Comparison of ENCODE assay signal across 8 cellular contexts in the genomic region with DNA sequence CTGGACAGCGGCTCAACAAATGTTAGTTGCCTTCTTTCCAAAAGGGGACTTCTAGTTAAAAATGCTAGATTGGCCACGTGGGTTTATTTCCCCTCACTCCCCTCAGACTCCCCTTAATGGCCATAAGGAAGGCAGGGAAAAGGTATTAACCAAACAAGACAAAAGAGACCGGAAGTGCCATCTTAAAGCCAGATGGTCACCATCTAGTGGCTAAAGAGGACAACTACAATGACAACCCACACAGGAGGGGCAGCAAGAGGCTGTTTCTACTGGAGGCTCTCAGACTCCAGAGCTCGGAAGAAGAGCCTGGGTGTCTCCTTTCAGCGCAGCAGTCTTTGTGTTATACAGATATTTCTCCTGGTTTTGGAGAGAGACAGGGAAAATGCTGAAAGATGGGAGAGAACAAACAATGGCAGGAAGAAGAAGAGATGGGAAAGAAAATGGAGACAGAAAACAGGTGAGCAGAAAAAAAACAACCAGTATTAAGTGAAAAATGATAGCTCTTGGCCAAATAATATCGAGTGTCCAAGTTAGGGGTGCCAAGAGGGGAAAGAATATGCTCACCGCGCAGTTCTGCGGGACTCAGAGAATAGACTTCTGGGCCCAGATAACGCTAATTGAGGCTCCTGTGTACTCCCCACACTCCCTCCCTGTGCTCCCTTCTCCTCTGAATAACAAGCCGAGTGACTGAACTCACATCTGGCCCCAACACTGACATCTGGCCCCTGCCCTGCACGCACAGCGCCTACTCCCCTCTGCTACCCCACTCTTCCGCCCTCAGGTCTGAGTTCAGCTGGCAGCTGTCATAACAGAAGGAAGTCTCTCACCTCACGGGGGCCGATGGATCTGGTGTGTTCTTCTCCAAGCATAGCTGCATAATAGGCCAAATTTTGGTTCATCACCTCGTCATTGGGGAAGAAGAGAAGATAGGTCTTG. TPM values are rescaled to one million over a fixed set of nuclear protein-coding genes. Genes with fewer than 3 reads are reported as not detected.
DNase-seq lines count a peak whose midpoint lies in the region; ATAC-seq, FAIRE-seq and TF ChIP-seq lines count a peak whose summit lies in the region.

No MANE protein-coding gene starts in this region.

- H3K27ac Mint-ChIP-seq in CD8-positive, alpha-beta T cell = peak overlapping the region; percentile 37
- peak overlapping the region in 2 of 3 experiments; percentile 13 to 16; a peak in 3 of 7 replicates for H3K27ac Mint-ChIP-seq in H9

- DNase-seq in CD8-positive, alpha-beta T cell = no peak
- DNase-seq in H9 (peak; percentile 70), NCI-H526 (lab: John Stamatoyannopoulos, UW) (peak; percentile 47 to 89), K562 (ENCODE audit: extremely low read depth in 1 of 4, low spot score in 3 of 4) (peak; percentile 75 to 82 (median 78)), kidney (no peak), tibial nerve (ENCODE audit: low spot score in 2 of 2) (peak in 1 of 2 donors; percentile 15), GOT3 (lab: John Stamatoyannopoulos, UW) (no peak)
- no peak for DNase-seq in effector memory CD4-positive, alpha-beta T cell

- peaks cover 49% of the 10 kb centered on the region for H3K36me3 ChIP-seq in CD8-positive, alpha-beta T cell (ENCODE audit: insufficient read depth, low read length)
- peaks cover 82% of the 10 kb centered on the region for H3K36me3 ChIP-seq in K562 (ENCODE audit: control insufficient read depth, insufficient read depth, low read length)
- peaks cover 35 to 39% of the 10 kb centered on the region in 2 donors for H3K36me3 ChIP-seq in kidney (ENCODE audit: control insufficient read depth in 1 of 2, insufficient read depth in 2 of 2, low read length in 2 of 2)
- peaks cover 5 to 99% (median 29%) of the 10 kb centered on the region in 3 donors for H3K36me3 ChIP-seq in tibial nerve
- H3K36me3 ChIP-seq in effector memory CD4-positive, alpha-beta T cell (ENCODE audit: control insufficient read depth, insufficient read depth, low read length) = peaks cover 67% of the 10 kb centered on the region

- no peak overlapping the region for H3K18ac ChIP-seq in H9 (ENCODE audit: insufficient read length, low read depth, low read length)

- no peak overlapping the region for H3K4ac ChIP-seq in H9 (ENCODE audit: low read depth, low read length)

- TF ChIP-seq EP300 in K562 (IDR thresholded peaks at IDR 0.05; ENCODE audit: low read length) = no peak
- no peak for TF ChIP-seq EP300 in tibial nerve (IDR thresholded peaks at IDR 0.05)

- H3K4me2 ChIP-seq in H9 (ENCODE audit: insufficient read depth, insufficient read length, low read length) (no peak overlapping the region), K562 (ENCODE audit: insufficient read depth, low read length) (no peak overlapping the region)

- no peak overlapping the region for H3K4me3 Mint-ChIP-seq in CD8-positive, alpha-beta T cell
- H3K4me3 Mint-ChIP-seq in H9 = no peak overlapping the region

- H4K8ac ChIP-seq in H9 (replicated peaks; ENCODE audit: insufficient read length, low read depth, low read length) = no peak overlapping the region

- H2BK12ac ChIP-seq in H9 (ENCODE audit: insufficient read length, low read depth, low read length) = no peak overlapping the region

- H3K27me3 Mint-ChIP-seq in CD8-positive, alpha-beta T cell (ENCODE audit: low read depth) = no peaks in the 10 kb centered on the region
- no peaks in the 10 kb centered on the region for H3K27me3 Mint-ChIP-seq in H9 (ENCODE audit: low read depth)

- H3K23ac ChIP-seq in H9 (ENCODE audit: insufficient read length, low read depth, low read length) = no peak overlapping the region

- H4K20me1 ChIP-seq in H9 (ENCODE audit: control insufficient read depth, insufficient read depth, insufficient read length) (no peaks in the 10 kb centered on the region), K562 (replicated peaks; ENCODE audit: control insufficient read depth, insufficient read depth, low read length) (0 out of 2 replicates have a peak, but pooled peaks cover 4% of the 10 kb centered on the region)

- POLR2A ChIA-PET in CD8-positive, alpha-beta T cell (lab: Charles Lee) = no interaction called here
- POLR2A ChIA-PET in K562 (lab: Yijun Ruan, JAX) = interaction anchor here (0.6 to 2.8 kb wide), 3 partner anchors 11 to 275 kb away, joined by 3 to 15 read pairs (median 5); a partner anchor contains a TSS

- no peak overlapping the region for H3K4me3 ChIP-seq in CD8-positive, alpha-beta T cell (ENCODE audit: low read depth, low read length)
- H3K4me3 ChIP-seq in K562 = no peak overlapping the region
- H3K4me3 ChIP-seq in kidney (ENCODE audit: low read length in 2 of 2) = no peak overlapping the region
- no peak overlapping the region for H3K4me3 ChIP-seq in tibial nerve
- no peak overlapping the region for H3K4me3 ChIP-seq in effector memory CD4-positive, alpha-beta T cell (ENCODE audit: insufficient read depth, low read depth, low read length, poor library complexity, severe bottlenecking)

- no peaks in the 10 kb centered on the region for H3K4me1 Mint-ChIP-seq in CD8-positive, alpha-beta T cell (ENCODE audit: low read depth)
- peaks cover 3% of the 10 kb centered on the region in 2 experiments; a peak in 3 of 4 replicates for H3K4me1 Mint-ChIP-seq in H9

- H2AFZ ChIP-seq in H9 (ENCODE audit: low read length) (no peak overlapping the region), K562 (ENCODE audit: low read depth, low read length) (no peak overlapping the region)

- peaks cover 4% of the 10 kb centered on the region for H3K9me1 ChIP-seq in K562 (ENCODE audit: control insufficient read depth, insufficient read depth, low read length)

- no peak overlapping the region for H3K14ac ChIP-seq in H9 (ENCODE audit: insufficient read depth, low read length)

- H4K91ac ChIP-seq in H9 (ENCODE audit: insufficient read length, low read depth, low read length) = no peak overlapping the region

- intact Hi-C loops in CD8-positive, alpha-beta T cell (cut with DNase I, micrococcal nuclease) = no loop called here
- intact Hi-C loops in K562 (cut with micrococcal nuclease) (loop anchor here (2.0 kb wide), 1 partner anchor 178 kb away; no protein-coding TSS in a partner anchor), kidney (cut with DNase I) (no loop called here)

- CTCF ChIA-PET in CD8-positive, alpha-beta T cell (lab: Charles Lee) = interaction anchor here (0.6 to 2.8 kb wide), 8 partner anchors 9 to 179 kb away, joined by 3 to 11 read pairs (median 3); a partner anchor contains a TSS
- CTCF ChIA-PET in K562 (lab: Yijun Ruan, JAX; ENCODE audit: low intra/inter-chr PET ratio) = interaction anchor here (0.6 to 1.3 kb wide), 3 partner anchors 179 to 610 kb away, joined by 3 to 4 read pairs (median 4); no protein-coding TSS in a partner anchor

- peak; percentile 52 for TF ChIP-seq CTCF in CD8-positive, alpha-beta T cell (IDR thresholded peaks at IDR 0.05)
- TF ChIP-seq CTCF in H9 (conservative IDR thresholded peaks at IDR 0.05) = peak; percentile 78
- peak; percentile 79 to 84 (median 83) for TF ChIP-seq CTCF in K562 (IDR thresholded peaks at IDR 0.05 in 2 of 3, conservative IDR thresholded peaks at IDR 0.05 in 1 of 3; ENCODE audit: insufficient read depth in 2 of 3, low read depth in 1 of 3, low read length in 3 of 3)
- TF ChIP-seq CTCF in kidney (IDR thresholded peaks at IDR 0.05; ENCODE audit: borderline replicate concordance, extremely low read depth, insufficient read depth) = peak; percentile 59
- peak; percentile 45 to 67 (median 61) for TF ChIP-seq CTCF in tibial nerve (IDR thresholded peaks at IDR 0.05)

- FAIRE-seq in K562 (lab: Jason Lieb, UNC) = peak; percentile 93
- no peak for FAIRE-seq in kidney (lab: Jason Lieb, UNC)

- TF ChIP-seq POLR2A in K562 (conservative IDR thresholded peaks at IDR 0.05) (no peak), tibial nerve (IDR thresholded peaks at IDR 0.05) (no peak)

- H2AK5ac ChIP-seq in H9 (ENCODE audit: insufficient read length, low read length) = no peak overlapping the region

- in situ Hi-C loops in K562 (cut with MboI) = no loop called here

- H3K79me2 ChIP-seq in H9 (ENCODE audit: insufficient read depth, low read length) (no peaks in the 10 kb centered on the region), K562 (ENCODE audit: control insufficient read depth, insufficient read depth, low read length) (no peaks in the 10 kb centered on the region; the same call in 2 of the 3 replicates)

- TF ChIP-seq RAD21 in K562 (CRISPR knock-in tag; conservative IDR thresholded peaks at IDR 0.05 in 1 of 2, IDR thresholded peaks at IDR 0.05 in 1 of 2) = peak; percentile 44 to 71

- H3K36me3 Mint-ChIP-seq in CD8-positive, alpha-beta T cell = peaks cover 80% of the 10 kb centered on the region
- H3K36me3 Mint-ChIP-seq in H9 (ENCODE audit: insufficient read depth in 1 of 3, low read depth in 3 of 3) = peaks cover 47 to 79% (median 77%) of the 10 kb centered on the region in 3 experiments

- H3K9me3 Mint-ChIP-seq in CD8-positive, alpha-beta T cell = no peaks in the 10 kb centered on the region
- peaks cover 3 to 4% of the 10 kb centered on the region in 2 experiments; a peak in 3 of 5 replicates for H3K9me3 Mint-ChIP-seq in H9

- H3K9ac ChIP-seq in H9 (ENCODE audit: extremely low read depth, insufficient read length, low read length) (no peak overlapping the region), K562 (ENCODE audit: insufficient read depth in 1 of 2, low read depth in 2 of 2, low read length in 2 of 2) (peak overlapping the region in 1 of 2 experiments; percentile 29; a peak in 1 of 4 replicates), kidney (ENCODE audit: low read length in 2 of 2) (no peak overlapping the region)

- ATAC-seq in CD8-positive, alpha-beta T cell = peak; percentile 59
- peak; percentile 97 for ATAC-seq in K562

- H3K79me1 ChIP-seq in H9 (ENCODE audit: insufficient read depth, low read depth, low read length, poor library complexity, severe bottlenecking) = no peaks in the 10 kb centered on the region

- no peak overlapping the region for H2BK20ac ChIP-seq in H9 (ENCODE audit: low read depth, low read length, poor library complexity, severe bottlenecking)

- H3K27me3 ChIP-seq in CD8-positive, alpha-beta T cell (ENCODE audit: insufficient read depth, low read length) = no peaks in the 10 kb centered on the region
- H3K27me3 ChIP-seq in H9 (ENCODE audit: insufficient read depth, low read length) (no peaks in the 10 kb centered on the region), K562 (ENCODE audit: control insufficient read depth in 2 of 2, insufficient read depth in 2 of 2, low read length in 2 of 2) (no peaks in the 10 kb centered on the region), tibial nerve (no peaks in the 10 kb centered on the region)
- H3K27me3 ChIP-seq in effector memory CD4-positive, alpha-beta T cell (replicated peaks; ENCODE audit: control insufficient read depth, insufficient read depth, low read length, poor library complexity, severe bottlenecking) = no peaks in the 10 kb centered on the region

- H3T11ph ChIP-seq in H9 (ENCODE audit: low read length) = no peak overlapping the region

- no CpG with 5 or more reads among the region's 17 CpGs for WGBS in H9 (ENCODE audit: extremely low coverage, insufficient read length, low lambda C conversion rate)
- 68% methylated on average over 17 of the region's 17 CpGs for WGBS in K562 (ENCODE audit: insufficient coverage, low coverage, missing lambda C conversion rate)
- 61 to 64% methylated on average over 17 of the region's 17 CpGs for WGBS in tibial nerve, 2 donors

- no peak overlapping the region for H2BK5ac ChIP-seq in H9 (ENCODE audit: insufficient read length, low read length)

- H3K23me2 ChIP-seq in H9 (ENCODE audit: insufficient read length, low read depth, low read length, poor library complexity, severe bottlenecking) = no peaks in the 10 kb centered on the region

- no peaks in the 10 kb centered on the region for H3K4me1 ChIP-seq in CD8-positive, alpha-beta T cell (ENCODE audit: insufficient read depth, low read length)
- H3K4me1 ChIP-seq in H9 (ENCODE audit: insufficient read depth, low read length) (no peaks in the 10 kb centered on the region), K562 (replicated peaks in 1 of 2; ENCODE audit: control insufficient read depth in 2 of 2, insufficient read depth in 2 of 2, low read length in 2 of 2) (peaks cover 0 to 4% of the 10 kb centered on the region in 2 experiments; a peak in 3 of 5 replicates), kidney (ENCODE audit: control insufficient read depth in 1 of 2, insufficient read depth in 1 of 2, low read depth in 1 of 2, low read length in 2 of 2) (peaks cover 0 to 2% of the 10 kb centered on the region in 2 donors), tibial nerve (peaks cover 0 to 24% (median 1%) of the 10 kb centered on the region in 4 donors)
- H3K4me1 ChIP-seq in effector memory CD4-positive, alpha-beta T cell (ENCODE audit: control insufficient read depth, insufficient read depth, low read length, poor library complexity, severe bottlenecking) = no peaks in the 10 kb centered on the region

- H2BK120ac ChIP-seq in H9 (ENCODE audit: low read depth, low read length, poor library complexity, severe bottlenecking) = no peak overlapping the region

- H3K9me3 ChIP-seq in CD8-positive, alpha-beta T cell (ENCODE audit: low read length) = no peaks in the 10 kb centered on the region
- H3K9me3 ChIP-seq in H9 (ENCODE audit: control insufficient read depth, low read depth, low read length) (no peaks in the 10 kb centered on the region), K562 (replicated peaks; ENCODE audit: control insufficient read depth, insufficient read depth, low read depth, low read length) (peaks cover 3% of the 10 kb centered on the region), kidney (ENCODE audit: control insufficient read depth in 1 of 2, low read length in 2 of 2) (no peaks in the 10 kb centered on the region), tibial nerve (no peaks in the 10 kb centered on the region)
- H3K9me3 ChIP-seq in effector memory CD4-positive, alpha-beta T cell (ENCODE audit: control insufficient read depth, low read length) = no peaks in the 10 kb centered on the region

- no peak overlapping the region for H4K5ac ChIP-seq in H9 (ENCODE audit: insufficient read length, low read depth, low read length)

- no peak overlapping the region for H3K27ac ChIP-seq in CD8-positive, alpha-beta T cell (ENCODE audit: low read depth, low read length)
- H3K27ac ChIP-seq in H9 (ENCODE audit: insufficient read length, low read depth, low read length) (no peak overlapping the region), K562 (ENCODE audit: extremely low read depth, low read depth, low read length) (peak overlapping the region; percentile 16; the same call in 2 of the 3 replicates), kidney (ENCODE audit: low read depth in 2 of 2, low read length in 2 of 2) (no peak overlapping the region), tibial nerve (peak overlapping the region in 2 of 4 donors; percentile 30 to 47)
- H3K27ac ChIP-seq in effector memory CD4-positive, alpha-beta T cell (ENCODE audit: insufficient read depth, low read length, poor library complexity, severe bottlenecking) = no peak overlapping the region

- no TSS peak for BruUV-seq in K562 (replicated peaks; lab: Mats Ljungman, UMichigan)

- no peak overlapping the region for H2BK15ac ChIP-seq in H9 (ENCODE audit: low read depth, low read length)

- H3K56ac ChIP-seq in H9 (ENCODE audit: insufficient read length, low read depth, low read length) = no peak overlapping the region

RNA-seq across cellular contexts. Expression of a gene that starts 9.6 kb away (rescaled TPM):
- 10 to 100 TPM; 19.6 to 22.5 TPM for total RNA-seq in CD8-positive, alpha-beta T cell
- total RNA-seq in H9 (2021) = 43.3 and 47.1 TPM in 2 replicates
- total RNA-seq in K562 (2011; cell fraction: chromatin; rRNA removed; ENCODE audit: low replicate concordance) = 176 and 400 TPM in 2 replicates
- total RNA-seq in K562 (2011; cell fraction: nucleolus; rRNA removed) = 273 and 316 TPM in 2 replicates
- total RNA-seq in K562 (2011; cell fraction: nucleoplasm; rRNA removed) = 218 and 223 TPM in 2 replicates
- total RNA-seq in K562 (2014; rRNA removed) = 45.7 and 55.3 TPM in 2 replicates
- total RNA-seq in K562 (2014; rRNA removed; fragmentation: Illumina TruSeq; extraction: Trizol) = 22.5 and 26.1 TPM in 2 replicates
- 39.2 and 40.8 TPM in 2 replicates for total RNA-seq in K562 (2015; rRNA removed; fragmentation: Illumina TruSeq; extraction: Trizol)
- 79.5 and 81.7 TPM in 2 replicates for total RNA-seq in K562 (2021)
- 60.9 and 92.0 TPM in 2 replicates for polyA plus RNA-seq in K562 (2011; rRNA removed)
- polyA plus RNA-seq in K562 (2011; cell fraction: cytosol; rRNA removed) = 76.7 and 89.6 TPM in 2 replicates
- 482 and 572 TPM in 2 replicates for polyA plus RNA-seq in K562 (2011; cell fraction: nucleus; rRNA removed)
- polyA plus RNA-seq in K562 (2012) = 38.4 and 79.3 TPM in 2 replicates
- 52.1 and 55.8 TPM in 2 replicates for polyA plus RNA-seq in K562 (2014; fragmentation: Illumina TruSeq; extraction: Trizol)
- polyA plus RNA-seq in K562 (2014; fragmentation: Nextera tagmentation; extraction: Ambion mirVana) = 1 to 10 TPM; 1.7 to 5.0 TPM
- polyA plus RNA-seq in K562 (2014; rRNA removed) = 50.1 and 62.9 TPM in 2 replicates
- polyA minus RNA-seq in K562 (2011; rRNA and poly(A)+ RNA removed) = 61.5 and 64.9 TPM in 2 replicates
- polyA minus RNA-seq in K562 (2011; cell fraction: cytosol; rRNA and poly(A)+ RNA removed) = 52.2 and 52.3 TPM in 2 replicates
- polyA minus RNA-seq in K562 (2011; cell fraction: nucleus; rRNA and poly(A)+ RNA removed) = 97.6 and 154 TPM in 2 replicates
- 29.7 TPM for total RNA-seq in kidney
- polyA plus RNA-seq in kidney (ENCODE audit: insufficient read depth, low read depth, low replicate concordance) = 19.0 TPM
- total RNA-seq in tibial nerve = 10 to 100 TPM; 42.4 to 83.9 (median 65.1) TPM

RNA-seq across cellular contexts. Expression of a gene that starts 9.8 kb away (rescaled TPM):
- total RNA-seq in CD8-positive, alpha-beta T cell = 10 to 100 TPM; 16.1 to 20.3 TPM
- 6.1 and 7.7 TPM in 2 replicates for total RNA-seq in H9 (2021)
- total RNA-seq in K562 (2011; cell fraction: chromatin; rRNA removed; ENCODE audit: low replicate concordance) = 18.1 and 39.6 TPM in 2 replicates
- 13.2 and 14.9 TPM in 2 replicates for total RNA-seq in K562 (2011; cell fraction: nucleolus; rRNA removed)
- 26.0 and 38.0 TPM in 2 replicates for total RNA-seq in K562 (2011; cell fraction: nucleoplasm; rRNA removed)
- total RNA-seq in K562 (2014; rRNA removed) = 3.5 and 5.7 TPM in 2 replicates
- 5.2 and 8.1 TPM in 2 replicates for total RNA-seq in K562 (2014; rRNA removed; fragmentation: Illumina TruSeq; extraction: Trizol)
- 5.3 and 5.9 TPM in 2 replicates for total RNA-seq in K562 (2015; rRNA removed; fragmentation: Illumina TruSeq; extraction: Trizol)
- total RNA-seq in K562 (2021) = 5.7 and 8.5 TPM in 2 replicates
- 12.5 and 13.9 TPM in 2 replicates for polyA plus RNA-seq in K562 (2011; rRNA removed)
- polyA plus RNA-seq in K562 (2011; cell fraction: cytosol; rRNA removed) = 4.9 and 5.3 TPM in 2 replicates
- polyA plus RNA-seq in K562 (2011; cell fraction: nucleus; rRNA removed) = 3.7 and 8.0 TPM in 2 replicates
- 3.3 and 7.4 TPM in 2 replicates for polyA plus RNA-seq in K562 (2012)
- polyA plus RNA-seq in K562 (2014; fragmentation: Illumina TruSeq; extraction: Trizol) = 5.4 and 7.1 TPM in 2 replicates
- 1 to 10 TPM in 1 of 2 experiments, under 1 TPM in 1; 0.55 to 1.8 TPM for polyA plus RNA-seq in K562 (2014; fragmentation: Nextera tagmentation; extraction: Ambion mirVana)
- 3.4 and 3.5 TPM in 2 replicates for polyA plus RNA-seq in K562 (2014; rRNA removed)
- polyA minus RNA-seq in K562 (2011; rRNA and poly(A)+ RNA removed) = 9.5 and 11.0 TPM in 2 replicates
- polyA minus RNA-seq in K562 (2011; cell fraction: cytosol; rRNA and poly(A)+ RNA removed) = 1.8 and 2.4 TPM in 2 replicates
- polyA minus RNA-seq in K562 (2011; cell fraction: nucleus; rRNA and poly(A)+ RNA removed) = 5.1 and 8.7 TPM in 2 replicates
- 7.5 TPM for total RNA-seq in kidney
- 14.6 TPM for polyA plus RNA-seq in kidney (ENCODE audit: insufficient read depth, low read depth, low replicate concordance)
- total RNA-seq in tibial nerve = 1 to 10 TPM; 3.0 to 8.4 (median 3.5) TPM

RNA-seq across cellular contexts. Expression of a gene that starts 17.2 kb away (rescaled TPM):
- not detected for total RNA-seq in CD8-positive, alpha-beta T cell
- total RNA-seq in H9 (2021) (11.1 and 12.5 TPM in 2 replicates), K562 (2014; rRNA removed) (not detected in 2 replicates), K562 (2014; rRNA removed; fragmentation: Illumina TruSeq; extraction: Trizol) (not detected in 2 replicates), K562 (2015; rRNA removed; fragmentation: Illumina TruSeq; extraction: Trizol) (not detected in 2 replicates), K562 (2021) (not detected in 2 replicates), kidney (23.2 TPM), tibial nerve (100 to 1,000 TPM; 136 to 259 (median 218) TPM)
- total RNA-seq in K562 (2011; cell fraction: chromatin; rRNA removed; ENCODE audit: low replicate concordance) = not detected in 2 replicates
- not detected in 2 replicates for total RNA-seq in K562 (2011; cell fraction: nucleolus; rRNA removed)
- total RNA-seq in K562 (2011; cell fraction: nucleoplasm; rRNA removed) = not detected in 2 replicates
- polyA plus RNA-seq in K562 (2011; rRNA removed) (not detected in 2 replicates), K562 (2014; fragmentation: Illumina TruSeq; extraction: Trizol) (not detected in 2 replicates), K562 (2014; fragmentation: Nextera tagmentation; extraction: Ambion mirVana) (not detected), K562 (2014; rRNA removed) (not detected in 2 replicates), kidney (ENCODE audit: insufficient read depth, low read depth, low replicate concordance) (42.5 TPM)
- polyA plus RNA-seq in K562 (2011; cell fraction: cytosol; rRNA removed) = 0.03 TPM in 1 of 2 replicates, not detected in the other
- not detected in 2 replicates for polyA plus RNA-seq in K562 (2011; cell fraction: nucleus; rRNA removed)
- polyA plus RNA-seq in K562 (2012) = 0.03 TPM in 1 of 2 replicates, not detected in the other
- polyA minus RNA-seq in K562 (2011; rRNA and poly(A)+ RNA removed) = not detected in 2 replicates
- polyA minus RNA-seq in K562 (2011; cell fraction: cytosol; rRNA and poly(A)+ RNA removed) = not detected in 2 replicates
- not detected in 2 replicates for polyA minus RNA-seq in K562 (2011; cell fraction: nucleus; rRNA and poly(A)+ RNA removed)

RNA-seq across cellular contexts. Expression of a gene that starts 27.6 kb away (rescaled TPM):
- under 1 TPM; 0.44 to 0.57 TPM for total RNA-seq in CD8-positive, alpha-beta T cell
- total RNA-seq in H9 (2021) = 0.17 and 0.44 TPM in 2 replicates
- 0.53 and 2.8 TPM in 2 replicates for total RNA-seq in K562 (2011; cell fraction: chromatin; rRNA removed; ENCODE audit: low replicate concordance)
- total RNA-seq in K562 (2011; cell fraction: nucleolus; rRNA removed) = 1.0 and 1.2 TPM in 2 replicates
- 1.4 and 1.8 TPM in 2 replicates for total RNA-seq in K562 (2011; cell fraction: nucleoplasm; rRNA removed)
- total RNA-seq in K562 (2014; rRNA removed) = 0.08 and 0.09 TPM in 2 replicates
- 0.18 and 0.22 TPM in 2 replicates for total RNA-seq in K562 (2014; rRNA removed; fragmentation: Illumina TruSeq; extraction: Trizol)
- 0.04 and 0.22 TPM in 2 replicates for total RNA-seq in K562 (2015; rRNA removed; fragmentation: Illumina TruSeq; extraction: Trizol)
- total RNA-seq in K562 (2021) = 0.27 and 0.34 TPM in 2 replicates
- 0.49 and 0.58 TPM in 2 replicates for polyA plus RNA-seq in K562 (2011; rRNA removed)
- polyA plus RNA-seq in K562 (2011; cell fraction: cytosol; rRNA removed) = 0.07 and 0.19 TPM in 2 replicates
- 0.61 and 1.6 TPM in 2 replicates for polyA plus RNA-seq in K562 (2011; cell fraction: nucleus; rRNA removed)
- polyA plus RNA-seq in K562 (2012) = 0.14 and 0.35 TPM in 2 replicates
- 0.21 and 0.27 TPM in 2 replicates for polyA plus RNA-seq in K562 (2014; fragmentation: Illumina TruSeq; extraction: Trizol)
- polyA plus RNA-seq in K562 (2014; fragmentation: Nextera tagmentation; extraction: Ambion mirVana) = under 1 TPM; 0.18 to 0.21 TPM
- 0.09 TPM in 2 replicates for polyA plus RNA-seq in K562 (2014; rRNA removed)
- polyA minus RNA-seq in K562 (2011; rRNA and poly(A)+ RNA removed) = 0.25 and 0.75 TPM in 2 replicates
- polyA minus RNA-seq in K562 (2011; cell fraction: cytosol; rRNA and poly(A)+ RNA removed) = not detected in 2 replicates
- 0.54 and 0.78 TPM in 2 replicates for polyA minus RNA-seq in K562 (2011; cell fraction: nucleus; rRNA and poly(A)+ RNA removed)
- total RNA-seq in kidney = 0.22 TPM
- not detected for polyA plus RNA-seq in kidney (ENCODE audit: insufficient read depth, low read depth, low replicate concordance)
- under 1 TPM in 3 of 4 donors, not detected in 1; 0.21 to 0.30 (median 0.22) TPM for total RNA-seq in tibial nerve

RNA-seq across cellular contexts. Expression of a gene that starts 59.7 kb away (rescaled TPM):
- 1 to 10 TPM; 3.0 to 3.3 TPM for total RNA-seq in CD8-positive, alpha-beta T cell
- total RNA-seq in H9 (2021) (4.3 and 4.5 TPM in 2 replicates), K562 (2014; rRNA removed) (15.7 and 18.2 TPM in 2 replicates), K562 (2014; rRNA removed; fragmentation: Illumina TruSeq; extraction: Trizol) (23.7 and 25.0 TPM in 2 replicates), K562 (2015; rRNA removed; fragmentation: Illumina TruSeq; extraction: Trizol) (22.2 and 23.7 TPM in 2 replicates), K562 (2021) (20.5 and 22.5 TPM in 2 replicates), kidney (13.3 TPM), tibial nerve (10 to 100 TPM in 2 of 4 donors, 1 to 10 TPM in 2; 4.1 to 14.2 (median 8.3) TPM)
- total RNA-seq in K562 (2011; cell fraction: chromatin; rRNA removed; ENCODE audit: low replicate concordance) = 68.5 and 80.5 TPM in 2 replicates
- total RNA-seq in K562 (2011; cell fraction: nucleolus; rRNA removed) = 66.4 and 81.6 TPM in 2 replicates
- 80.8 and 97.2 TPM in 2 replicates for total RNA-seq in K562 (2011; cell fraction: nucleoplasm; rRNA removed)
- polyA plus RNA-seq in K562 (2011; rRNA removed) (15.3 and 24.9 TPM in 2 replicates), K562 (2014; fragmentation: Illumina TruSeq; extraction: Trizol) (25.3 and 31.4 TPM in 2 replicates), K562 (2014; fragmentation: Nextera tagmentation; extraction: Ambion mirVana) (10 to 100 TPM in 1 of 2 experiments, 1 to 10 TPM in 1; 8.0 to 12.9 TPM), K562 (2014; rRNA removed) (16.6 and 20.3 TPM in 2 replicates), kidney (ENCODE audit: insufficient read depth, low read depth, low replicate concordance) (5.4 TPM)
- polyA plus RNA-seq in K562 (2011; cell fraction: cytosol; rRNA removed) = 13.2 and 16.1 TPM in 2 replicates
- polyA plus RNA-seq in K562 (2011; cell fraction: nucleus; rRNA removed) = 28.4 and 45.9 TPM in 2 replicates
- polyA plus RNA-seq in K562 (2012) = 15.9 and 21.3 TPM in 2 replicates
- polyA minus RNA-seq in K562 (2011; rRNA and poly(A)+ RNA removed) = 21.4 and 35.1 TPM in 2 replicates
- polyA minus RNA-seq in K562 (2011; cell fraction: cytosol; rRNA and poly(A)+ RNA removed) = 14.4 and 16.4 TPM in 2 replicates
- 24.0 and 28.0 TPM in 2 replicates for polyA minus RNA-seq in K562 (2011; cell fraction: nucleus; rRNA and poly(A)+ RNA removed)

Comparison
In these comparisons a context has a peak if more than half of its experiments do, and no peak if none do; other contexts are left out.
1. DNase-seq: peak in H9 (single experiment), NCI-H526 (2 of 2) and K562 (4 of 4); none in CD8-positive, alpha-beta T cell (0 of 7), kidney (single experiment), effector memory CD4-positive, alpha-beta T cell (0 of 3) and GOT3 (single experiment).
2. RNA of a gene that starts 17.2 kb away (total RNA-seq): 136 to 259 TPM in tibial nerve, 23.2 TPM in kidney (single experiment) and 11.1 to 12.5 TPM in H9; not detected in CD8-positive, alpha-beta T cell and not detected in K562; every median in the first group is over 10 times any median in the second.
3. Peak in every context shown above with its lines, with median percentiles within 50 percentile points of each other: CTCF ChIP-seq.